In genomic region chr1:19644761-19645543, GRCh38 we compare ENCODE assay signal across 9 cellular contexts. TPM values are rescaled to one million over a fixed set of nuclear protein-coding genes. Genes with fewer than 3 reads are reported as not detected.
DNase-seq lines count a peak whose midpoint lies in the region; ATAC-seq and TF ChIP-seq lines count a peak whose summit lies in the region.
"Had no signal": no experiment of that assay in that cellular context is flagged by ENCODE, and none has a peak within 500 bp of the region (broad histone marks: within the 10 kb centered on the region; RNA-seq: fewer than 3 reads in every experiment).

No MANE protein-coding gene starts in this region.

- H3K4me1 ChIP-seq in Karpas-422 (ENCODE audit: low read length): no peaks in the 10 kb centered on the region
- H3K4me1 ChIP-seq in osteoblast (ENCODE audit: insufficient read depth, low read length): peaks cover 4% of the 10 kb centered on the region

- H3K27me3 ChIP-seq in Karpas-422 (ENCODE audit: low read length): no peaks in the 10 kb centered on the region
- H3K27me3 ChIP-seq in osteoblast (ENCODE audit: insufficient read depth, low read length): no peaks in the 10 kb centered on the region

- no peak overlapping the region for H2AFZ ChIP-seq in Karpas-422 (ENCODE audit: low read length)
- H2AFZ ChIP-seq in osteoblast (ENCODE audit: low read length): peak overlapping the region; percentile 86

- H3K9me3 Mint-ChIP-seq in activated T-cell treated with anti-CD3 and anti-CD28 coated beads, Interleukin-2, amount 50 U/mL, for 72 hours: no peaks in the 10 kb centered on the region

- H3K4me2 ChIP-seq in Karpas-422 (ENCODE audit: low read depth, low read length, poor library complexity, severe bottlenecking): peak overlapping the region; percentile 23
- peak overlapping the region; percentile 85 for H3K4me2 ChIP-seq in osteoblast (ENCODE audit: insufficient read depth, low read length)

- ATAC-seq in activated T-cell treated with anti-CD3 and anti-CD28 coated beads, Interleukin-2, amount 50 U/mL, for 72 hours (replicated peaks in 1 of 2): peak; percentile 43 to 50
- no peak for ATAC-seq in GM21447 (IDR thresholded peaks at IDR 0.05; ENCODE audit: unreplicated experiment)
- ATAC-seq in GM19035 (IDR thresholded peaks at IDR 0.05; ENCODE audit: unreplicated experiment): no peak

- no peak overlapping the region for H3K9ac ChIP-seq in Karpas-422 (ENCODE audit: low read length)

- H3K36me3 Mint-ChIP-seq in activated T-cell treated with anti-CD3 and anti-CD28 coated beads, Interleukin-2, amount 50 U/mL, for 72 hours (ENCODE audit: insufficient read depth in 2 of 2): peaks cover 2 to 3% of the 10 kb centered on the region in 2 donors

- no peaks in the 10 kb centered on the region for H4K20me1 ChIP-seq in Karpas-422 (ENCODE audit: insufficient read depth, low read depth, low read length)
- H4K20me1 ChIP-seq in osteoblast (ENCODE audit: insufficient read depth, low read length): peaks cover 16% of the 10 kb centered on the region

- peak overlapping the region; percentile 81 for H3K27ac Mint-ChIP-seq in activated T-cell treated with anti-CD3 and anti-CD28 coated beads, Interleukin-2, amount 50 U/mL, for 72 hours

- TF ChIP-seq CTCF in foreskin fibroblast (IDR thresholded peaks at IDR 0.05; ENCODE audit: low read depth, low read length) (no peak), osteoblast (IDR thresholded peaks at IDR 0.05; ENCODE audit: extremely low read depth, low read depth, low read length) (no peak)

- H3K27me3 Mint-ChIP-seq in activated T-cell treated with anti-CD3 and anti-CD28 coated beads, Interleukin-2, amount 50 U/mL, for 72 hours (ENCODE audit: low read depth): peaks cover 21% of the 10 kb centered on the region

- peak overlapping the region; percentile 86 to 97 for H3K4me3 Mint-ChIP-seq in activated T-cell treated with anti-CD3 and anti-CD28 coated beads, Interleukin-2, amount 50 U/mL, for 72 hours

- DNase-seq in Daoy (ENCODE audit: low read depth) (peak; percentile 75), Karpas-422 (no peak), foreskin fibroblast (peak in 1 of 2 donors; percentile 64), osteoblast (ENCODE audit: insufficient read length, low spot score, missing footprints) (peak; percentile 95), foreskin melanocyte (no peak)
- peak; percentile 66 to 73 for DNase-seq in activated T-cell treated with anti-CD3 and anti-CD28 coated beads, Interleukin-2, amount 50 U/mL, for 72 hours

- H3K4me1 Mint-ChIP-seq in activated T-cell treated with anti-CD3 and anti-CD28 coated beads, Interleukin-2, amount 50 U/mL, for 72 hours (ENCODE audit: low read depth): peaks cover 31% of the 10 kb centered on the region

- H3K9me2 ChIP-seq in Karpas-422 (replicated peaks; ENCODE audit: insufficient read depth, low read length): no peaks in the 10 kb centered on the region

- H3K36me3 ChIP-seq in Karpas-422 (ENCODE audit: insufficient read depth, low read length) (no peaks in the 10 kb centered on the region), osteoblast (ENCODE audit: insufficient read depth, low read length) (no peaks in the 10 kb centered on the region)

- no peaks in the 10 kb centered on the region for H3K79me2 ChIP-seq in Karpas-422 (ENCODE audit: low read length)
- peaks cover 53% of the 10 kb centered on the region for H3K79me2 ChIP-seq in osteoblast (ENCODE audit: insufficient read depth, low read length)

- H3K4me3 ChIP-seq in Karpas-422 (ENCODE audit: low read length) (no peak overlapping the region), foreskin fibroblast (ENCODE audit: low read depth in 1 of 2, low read length in 2 of 2) (peak overlapping the region; percentile 87 to 88), osteoblast (ENCODE audit: insufficient read depth, low read length) (peak overlapping the region; percentile 90)

- H3K9me3 ChIP-seq in Karpas-422 (ENCODE audit: low read length) (no peaks in the 10 kb centered on the region), osteoblast (ENCODE audit: low read depth, low read length) (no peaks in the 10 kb centered on the region)

- H3K27ac ChIP-seq in Karpas-422 (ENCODE audit: low read length) (no peak overlapping the region), osteoblast (ENCODE audit: low read depth, low read length) (peak overlapping the region; percentile 66)

RNA-seq across cellular contexts. Expression of gene NBL1, which starts 0.8 kb away (rescaled TPM):
- 30.6 and 40.5 TPM in 2 replicates for total RNA-seq in Daoy (2014; rRNA removed; shearing (Covaris generic))
- not detected in 2 replicates for total RNA-seq in Karpas-422 (2014; rRNA removed; shearing (Covaris generic); ENCODE audit: low replicate concordance)
- 10 to 100 TPM; 22.4 to 51.9 TPM for total RNA-seq in activated T-cell treated with anti-CD3 and anti-CD28 coated beads, Interleukin-2, amount 50 U/mL, for 72 hours
- 88.7 and 114 TPM in 2 replicates for total RNA-seq in osteoblast

RNA-seq across cellular contexts. Expression of gene HTR6, which starts 19.7 kb away (rescaled TPM):
- total RNA-seq in Daoy (2014; rRNA removed; shearing (Covaris generic)): not detected in 2 replicates
- not detected in 2 replicates for total RNA-seq in Karpas-422 (2014; rRNA removed; shearing (Covaris generic); ENCODE audit: low replicate concordance)
- under 1 TPM; 0.32 to 0.55 TPM for total RNA-seq in activated T-cell treated with anti-CD3 and anti-CD28 coated beads, Interleukin-2, amount 50 U/mL, for 72 hours
- total RNA-seq in osteoblast: under 0.01 TPM in 1 of 2 replicates, not detected in the other
- total RNA-seq: HT1080 had no signal

Comparison
In these comparisons a context has a peak if more than half of its experiments do, and no peak if none do; other contexts are left out.
1. DNase-seq: peak in Daoy (single experiment), activated T-cell treated with anti-CD3 and anti-CD28 coated beads, Interleukin-2, amount 50 U/mL, for 72 hours (2 of 2) and osteoblast (single experiment); none in Karpas-422 (single experiment) and foreskin melanocyte (single experiment).
2. ATAC-seq: peak in activated T-cell treated with anti-CD3 and anti-CD28 coated beads, Interleukin-2, amount 50 U/mL, for 72 hours (2 of 2); none in GM21447 (single experiment) and GM19035 (single experiment).
3. RNA of gene NBL1, which starts 0.8 kb away (total RNA-seq): 88.7 to 114 TPM in osteoblast, 22.4 to 51.9 TPM in activated T-cell treated with anti-CD3 and anti-CD28 coated beads, Interleukin-2, amount 50 U/mL, for 72 hours and 30.6 to 40.5 TPM in Daoy; not detected in Karpas-422; every median in the first group is over 10 times any median in the second.